ENCODE assay signal across 8 cellular contexts in the genomic region with DNA sequence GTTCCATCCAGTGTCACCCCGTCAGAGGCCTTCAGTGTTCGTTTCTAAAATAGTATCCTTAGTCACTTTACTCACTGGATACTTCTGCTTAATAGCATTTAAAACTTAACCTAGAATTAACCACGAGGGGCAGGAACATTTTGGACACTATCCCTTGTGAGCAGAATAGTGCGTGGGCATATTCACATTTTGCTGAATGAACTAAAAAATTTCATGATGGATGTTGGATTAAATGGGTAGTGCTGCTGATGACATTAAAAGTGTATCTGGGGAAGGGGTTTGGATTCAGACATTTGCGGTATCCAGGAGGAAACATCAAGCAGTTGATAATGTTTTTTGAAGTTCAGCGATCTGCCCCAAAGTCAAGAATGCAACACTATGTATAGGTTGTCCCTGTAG. TPM values are rescaled to one million over a fixed set of nuclear protein-coding genes. Genes with fewer than 3 reads are reported as not detected.
DNase-seq lines count a peak whose midpoint lies in the region; ATAC-seq, FAIRE-seq and TF ChIP-seq lines count a peak whose summit lies in the region.

No MANE protein-coding gene starts in this region.

- no peaks in the 10 kb centered on the region for H3K9me3 ChIP-seq in mucosa of descending colon

- no peak for ATAC-seq in mucosa of descending colon
- no peak for ATAC-seq in GM18517 (IDR thresholded peaks at IDR 0.05; ENCODE audit: unreplicated experiment)

- H3K36me3 ChIP-seq in bronchial epithelial cell (ENCODE audit: control insufficient read depth, insufficient read depth, low read length) (peaks cover 4% of the 10 kb centered on the region), mucosa of descending colon (ENCODE audit: low read depth) (peaks cover 7% of the 10 kb centered on the region)

- no peak for FAIRE-seq in bronchial epithelial cell (lab: Jason Lieb, UNC)

- TF ChIP-seq CTCF in AG04449 (IDR thresholded peaks at IDR 0.05; ENCODE audit: insufficient read depth, low read length, missing control alignments) (no peak), bronchial epithelial cell (IDR thresholded peaks at IDR 0.05; ENCODE audit: insufficient read depth, low read length, severe bottlenecking) (no peak), mucosa of descending colon (IDR thresholded peaks at IDR 0.05) (no peak)

- no peaks in the 10 kb centered on the region for H3K27me3 ChIP-seq in bronchial epithelial cell (ENCODE audit: control insufficient read depth, insufficient read depth, low read length)

- intact Hi-C loops in mucosa of descending colon (cut with DNase I, micrococcal nuclease), result no loop called here

- H3K4me3 ChIP-seq in AG04449 (ENCODE audit: low read depth, low read length) (peak overlapping the region; percentile 90), bronchial epithelial cell (ENCODE audit: low read depth, low read length) (peak overlapping the region; percentile 66), mucosa of descending colon (no peak overlapping the region)
- H3K4me3 ChIP-seq in Jurkat, Clone E6-1 (ENCODE audit: low read length), result peak overlapping the region; percentile 95

- peaks cover 7% of the 10 kb centered on the region for H3K4me1 ChIP-seq in mucosa of descending colon (ENCODE audit: low read depth)

- no peak for DNase-seq in AG04449 (ENCODE audit: low read depth, low spot score)
- no peak for DNase-seq in Jurkat, Clone E6-1 (ENCODE audit: low read depth, low spot score)
- DNase-seq in bronchial epithelial cell (ENCODE audit: low read depth), result no peak
- DNase-seq in myocyte (ENCODE audit: low read depth), result peak; percentile 32
- DNase-seq in mucosa of descending colon, result no peak
- no peak for DNase-seq in stimulated activated CD4-positive, alpha-beta T cell treated with anti-CD3 and anti-CD28 coated beads, Interleukin-4, amount 100 ng/mL, for 24 hours
- no peak for DNase-seq in SKM-1 (lab: John Stamatoyannopoulos, UW; ENCODE audit: unreplicated experiment)

- CTCF ChIA-PET in AG04449 (lab: Yijun Ruan, JAX), result interaction anchor here (4.5 kb wide), 1 partner anchor 108 kb away, joined by 22 read pairs; no protein-coding TSS in a partner anchor

- POLR2A ChIA-PET in AG04449 (lab: Yijun Ruan, JAX), result interaction anchor here (0.7 to 1.9 kb wide), 8 partner anchors 7 to 253 kb away, joined by 3 to 10 read pairs (median 4); a partner anchor contains a TSS

RNA-seq across cellular contexts. Expression of a gene that starts 0.8 kb away (rescaled TPM):
- polyA plus RNA-seq in Jurkat, Clone E6-1 (2012; ENCODE audit: insufficient read depth, insufficient read length), result 87.6 TPM
- total RNA-seq in bronchial epithelial cell, result 14.0 and 16.3 TPM in 2 replicates
- total RNA-seq in myocyte, result 25.0 and 30.9 TPM in 2 replicates
- polyA plus RNA-seq in myocyte (2012), result 25.0 TPM
- 10 to 100 TPM; 29.6 to 34.4 (median 30.7) TPM for total RNA-seq in mucosa of descending colon

RNA-seq across cellular contexts. Expression of a gene that starts 53.1 kb away (rescaled TPM):
- 266 TPM for polyA plus RNA-seq in Jurkat, Clone E6-1 (2012; ENCODE audit: insufficient read depth, insufficient read length)
- total RNA-seq in bronchial epithelial cell (97.9 and 115 TPM in 2 replicates), myocyte (177 and 195 TPM in 2 replicates), mucosa of descending colon (100 to 1,000 TPM; 157 to 175 (median 172) TPM)
- polyA plus RNA-seq in myocyte (2012), result 102 TPM
